In genomic region chr1:234755449-234755863, GRCh38 we compare ENCODE assay signal across 8 cellular contexts.
A peak's percentile ranks its signal among the peaks of the same experiment; 100 is the strongest.
DNase-seq lines count a peak whose midpoint lies in the region; ATAC-seq, FAIRE-seq and TF ChIP-seq lines count a peak whose summit lies in the region.

No MANE protein-coding gene starts in this region.

- no peaks in the 10 kb centered on the region for H3K79me2 ChIP-seq in astrocyte (ENCODE audit: insufficient read depth, low read length)

- H3K79me1 ChIP-seq in mesenchymal stem cell (replicated peaks; ENCODE audit: low read length, poor library complexity, severe bottlenecking): no peaks in the 10 kb centered on the region

- no peak for FAIRE-seq in astrocyte (lab: Jason Lieb, UNC)

- H3K4me1 Mint-ChIP-seq in astrocyte (ENCODE audit: low read depth, unreplicated experiment): peaks cover 7% of the 10 kb centered on the region
- peaks cover 17 to 27% of the 10 kb centered on the region in 2 donors for H3K4me1 Mint-ChIP-seq in immature natural killer cell

- ATAC-seq in HG02623 (IDR thresholded peaks at IDR 0.05; ENCODE audit: unreplicated experiment): no peak

- H3K36me3 Mint-ChIP-seq in astrocyte (ENCODE audit: low read depth, unreplicated experiment) (no peaks in the 10 kb centered on the region), immature natural killer cell (no peaks in the 10 kb centered on the region)

- no peak overlapping the region for H3K14ac ChIP-seq in mesenchymal stem cell (ENCODE audit: low read length in 2 of 2)

- H3K9ac ChIP-seq in astrocyte (ENCODE audit: low read length) (peak overlapping the region; percentile 12), mesenchymal stem cell (ENCODE audit: low read length) (peak overlapping the region; percentile 18)

- 88% methylated on average over 8 of the region's 8 CpGs for WGBS in mesenchymal stem cell

- H2BK15ac ChIP-seq in mesenchymal stem cell (ENCODE audit: low read depth, poor library complexity, severe bottlenecking): no peak overlapping the region

- no peak overlapping the region for H3K4me3 ChIP-seq in astrocyte (ENCODE audit: insufficient read depth, low read depth, low read length)
- no peak overlapping the region for H3K4me3 ChIP-seq in mesenchymal stem cell (ENCODE audit: insufficient read depth in 1 of 2, low read depth in 1 of 2, low read length in 2 of 2)

- H3K27me3 ChIP-seq in astrocyte (ENCODE audit: insufficient read depth, low read length) (no peaks in the 10 kb centered on the region), mesenchymal stem cell (ENCODE audit: control insufficient read depth in 1 of 2, insufficient read depth in 1 of 2, low read length in 2 of 2) (no peaks in the 10 kb centered on the region)

- no peak overlapping the region for H3K27ac Mint-ChIP-seq in astrocyte (ENCODE audit: unreplicated experiment)
- no peak overlapping the region for H3K27ac Mint-ChIP-seq in immature natural killer cell

- H2AFZ ChIP-seq in astrocyte (ENCODE audit: low read depth, low read length): no peak overlapping the region
- no peak overlapping the region for H2AFZ ChIP-seq in mesenchymal stem cell (ENCODE audit: low read depth, low read length)

- no peak overlapping the region for H4K8ac ChIP-seq in mesenchymal stem cell (ENCODE audit: low read length)

- H2AK5ac ChIP-seq in mesenchymal stem cell (ENCODE audit: low read length, severe bottlenecking): no peak overlapping the region

- peak; percentile 88 for DNase-seq in AG20443 (ENCODE audit: low spot score)
- DNase-seq in NCI-H1092 treated with DMSO at 0.1 percent for 48 hours (lab: John Stamatoyannopoulos, UW): peak; percentile 84
- peak; percentile 90 for DNase-seq in astrocyte (ENCODE audit: low read depth)
- peak; percentile 79 for DNase-seq in mesenchymal stem cell
- no peak for DNase-seq in immature natural killer cell
- DNase-seq in activated T-cell treated with anti-CD3 and anti-CD28 coated beads, Interleukin-2, amount 50 U/mL, for 48 hours: no peak
- no peak for DNase-seq in effector CD8-positive, alpha-beta T cell (lab: John Stamatoyannopoulos, UW)

- no peaks in the 10 kb centered on the region for H3K36me3 ChIP-seq in astrocyte (ENCODE audit: insufficient read depth, low read length)
- no peaks in the 10 kb centered on the region for H3K36me3 ChIP-seq in mesenchymal stem cell (ENCODE audit: control insufficient read depth in 1 of 2, insufficient read depth in 2 of 2, low read depth in 1 of 2, low read length in 2 of 2)

- H3K23ac ChIP-seq in mesenchymal stem cell (ENCODE audit: low read length in 2 of 2): no peak overlapping the region

- H3K4me3 Mint-ChIP-seq in astrocyte (ENCODE audit: unreplicated experiment) (no peak overlapping the region), immature natural killer cell (no peak overlapping the region)

- H3K27me3 Mint-ChIP-seq in astrocyte (ENCODE audit: low read depth, unreplicated experiment) (peaks cover 3% of the 10 kb centered on the region), immature natural killer cell (ENCODE audit: low read depth in 3 of 3) (peaks cover 6 to 15% (median 10%) of the 10 kb centered on the region in 3 donors)

- peak overlapping the region in 1 of 2 experiments; percentile 2 for H3K4ac ChIP-seq in mesenchymal stem cell (ENCODE audit: low read depth in 1 of 2, low read length in 2 of 2)

- H2BK5ac ChIP-seq in mesenchymal stem cell (ENCODE audit: low read depth, low read length, poor library complexity, severe bottlenecking): no peak overlapping the region

- H3K4me1 ChIP-seq in astrocyte (ENCODE audit: insufficient read depth, low read length) (peaks cover 19% of the 10 kb centered on the region), mesenchymal stem cell (ENCODE audit: control insufficient read depth, insufficient read depth, low read depth, low read length) (peaks cover 12% of the 10 kb centered on the region)

- H3K9me3 ChIP-seq in astrocyte (ENCODE audit: insufficient read depth, low read depth, low read length) (no peaks in the 10 kb centered on the region), mesenchymal stem cell (ENCODE audit: control insufficient read depth, low read length) (no peaks in the 10 kb centered on the region)

- H3K27ac ChIP-seq in astrocyte (ENCODE audit: low read depth, low read length) (peak overlapping the region; percentile 39), mesenchymal stem cell (ENCODE audit: low read length, poor library complexity, severe bottlenecking) (no peak overlapping the region)

- no peaks in the 10 kb centered on the region for H3K9me3 Mint-ChIP-seq in astrocyte (ENCODE audit: unreplicated experiment)
- no peaks in the 10 kb centered on the region for H3K9me3 Mint-ChIP-seq in immature natural killer cell

- peak overlapping the region; percentile 45 for H3K4me2 ChIP-seq in astrocyte (ENCODE audit: low read length)
- H3K4me2 ChIP-seq in mesenchymal stem cell (ENCODE audit: low read length, poor library complexity, severe bottlenecking): no peak overlapping the region

- no peaks in the 10 kb centered on the region for H4K20me1 ChIP-seq in astrocyte (ENCODE audit: insufficient read depth, low read length)

- no peak overlapping the region for H4K91ac ChIP-seq in mesenchymal stem cell (ENCODE audit: low read length)

- peak overlapping the region in 1 of 2 experiments; percentile 42 for H3K18ac ChIP-seq in mesenchymal stem cell (ENCODE audit: low read depth in 1 of 2, low read length in 2 of 2)

- H2BK12ac ChIP-seq in mesenchymal stem cell (ENCODE audit: low read length in 2 of 2): no peak overlapping the region

- H2BK120ac ChIP-seq in mesenchymal stem cell (ENCODE audit: low read depth, low read length): no peak overlapping the region

- TF ChIP-seq CTCF in astrocyte (IDR thresholded peaks at IDR 0.05; ENCODE audit: insufficient read depth, low read depth, low read length): no peak

Comparison
In these comparisons a context has a peak if more than half of its experiments do, and no peak if none do; other contexts are left out.
1. DNase-seq: peak in AG20443 (single experiment), NCI-H1092 treated with DMSO at 0.1 percent for 48 hours (single experiment), astrocyte (single experiment) and mesenchymal stem cell (single experiment); none in immature natural killer cell (0 of 3), activated T-cell treated with anti-CD3 and anti-CD28 coated beads, Interleukin-2, amount 50 U/mL, for 48 hours (0 of 2) and effector CD8-positive, alpha-beta T cell (single experiment).